In the genomic region with DNA sequence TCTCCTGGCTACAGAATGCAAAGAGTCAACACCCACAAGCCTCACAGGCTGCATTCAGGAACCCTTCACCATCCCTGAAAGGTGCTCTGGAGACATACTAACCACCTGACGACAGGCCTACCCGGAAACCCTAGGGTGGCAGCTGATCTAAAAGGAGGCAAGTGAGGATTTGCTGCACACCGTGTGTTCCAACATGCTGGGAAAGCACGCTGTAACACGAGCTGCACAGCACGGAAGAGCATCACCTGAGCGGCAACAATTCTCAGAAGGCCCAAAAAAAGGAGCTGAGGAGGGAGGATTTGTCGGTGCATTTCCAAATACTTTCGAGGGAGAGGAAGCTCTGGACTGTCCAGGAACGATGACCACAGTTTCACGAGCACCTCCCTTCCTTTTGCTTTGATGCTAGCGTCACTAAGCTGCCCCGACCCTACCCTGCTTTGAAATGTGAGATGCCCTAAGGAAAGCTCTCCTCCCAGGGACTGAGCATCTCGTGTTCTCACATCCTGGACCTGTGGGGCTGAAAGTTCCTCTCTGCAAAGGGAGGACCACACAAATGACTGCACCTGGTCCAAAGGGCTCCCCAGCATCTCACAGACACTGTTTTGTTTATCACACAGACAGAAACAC, we compare ENCODE assay signal across 21 cellular contexts.
DNase-seq lines count a peak whose midpoint lies in the region; ATAC-seq and TF ChIP-seq lines count a peak whose summit lies in the region.
"Had no signal": no experiment of that assay in that cellular context is flagged by ENCODE, and none has a peak within 500 bp of the region (broad histone marks: within the 10 kb centered on the region; RNA-seq: fewer than 3 reads in every experiment).

No MANE protein-coding gene starts in this region.

- H3K79me2 ChIP-seq in OCI-LY7 (ENCODE audit: insufficient read depth, low read depth, low read length), result no peaks in the 10 kb centered on the region

- H3K36me3 ChIP-seq in OCI-LY7 (ENCODE audit: insufficient read depth, low read length), result no peaks in the 10 kb centered on the region
- no peaks in the 10 kb centered on the region for H3K36me3 ChIP-seq in naive thymus-derived CD4-positive, alpha-beta T cell (ENCODE audit: control insufficient read depth in 2 of 3, insufficient read depth in 3 of 3, low read length in 3 of 3)
- H3K36me3 ChIP-seq: prostate gland had no signal

- BruUV-seq in OCI-LY7 (replicated peaks; lab: Mats Ljungman, UMichigan), result no TSS peak

- CTCF ChIA-PET in OCI-LY7 (lab: Charles Lee; ENCODE audit: unreplicated experiment), result interaction anchor here (0.9 kb wide), 1 partner anchor 11 kb away, joined by 3 read pairs; no protein-coding TSS in a partner anchor
- CTCF ChIA-PET in naive thymus-derived CD4-positive, alpha-beta T cell (lab: Charles Lee), result interaction anchor here (1.8 to 2.0 kb wide), 2 partner anchors 25 to 29 kb away, joined by 6 to 8 read pairs; no protein-coding TSS in a partner anchor

- peak overlapping the region in 5 of 9 donors; percentile 38 to 96 (median 92) for H3K27ac Mint-ChIP-seq in naive thymus-derived CD4-positive, alpha-beta T cell
- no peak overlapping the region for H3K27ac Mint-ChIP-seq in stimulated activated naive B cell treated with anti-CD40 and anti-IgM and Interleukin-4, amounts not matched to agents 10 μg/mL and 1 μg/mL and 100 μg/mL, for 72 hours

- no peaks in the 10 kb centered on the region for H3K9me3 ChIP-seq in OCI-LY7 (ENCODE audit: low read length)
- H3K9me3 ChIP-seq in naive thymus-derived CD4-positive, alpha-beta T cell (ENCODE audit: control insufficient read depth in 2 of 3, low read length in 3 of 3), result no peaks in the 10 kb centered on the region
- H3K9me3 ChIP-seq: prostate gland had no signal

- no peaks in the 10 kb centered on the region for H4K20me1 ChIP-seq in OCI-LY7 (ENCODE audit: insufficient read depth, low read length)

- H3K4me2 ChIP-seq in OCI-LY7 (ENCODE audit: low read length), result 0 out of 2 replicates have a peak overlapping the region, but pooled peaks have one; percentile 76

- ATAC-seq in naive thymus-derived CD4-positive, alpha-beta T cell, result no peak
- ATAC-seq in GM19463 (IDR thresholded peaks at IDR 0.05; ENCODE audit: unreplicated experiment), result no peak
- no peak for ATAC-seq in stimulated activated naive B cell treated with anti-CD40 and anti-IgM and Interleukin-4, amounts not matched to agents 10 μg/mL and 1 μg/mL and 100 μg/mL, for 72 hours (replicated peaks)
- ATAC-seq: K562 had no signal

- no peak overlapping the region for H3K4me3 ChIP-seq in OCI-LY7 (ENCODE audit: low read depth, low read length, poor library complexity, severe bottlenecking)
- H3K4me3 ChIP-seq in naive thymus-derived CD4-positive, alpha-beta T cell (ENCODE audit: low read length), result no peak overlapping the region
- H3K4me3 ChIP-seq: dorsolateral prefrontal cortex, K562, prostate gland had no signal

- peaks cover 0 to 3% (median 0%) of the 10 kb centered on the region in 5 donors for H3K36me3 Mint-ChIP-seq in naive thymus-derived CD4-positive, alpha-beta T cell
- peaks cover 0 to 13% of the 10 kb centered on the region in 2 donors for H3K36me3 Mint-ChIP-seq in stimulated activated naive B cell treated with anti-CD40 and anti-IgM and Interleukin-4, amounts not matched to agents 10 μg/mL and 1 μg/mL and 100 μg/mL, for 72 hours

- intact Hi-C loops in OCI-LY7 (cut with micrococcal nuclease; ENCODE audit: unreplicated experiment), result no loop called here
- intact Hi-C loops in naive thymus-derived CD4-positive, alpha-beta T cell (cut with micrococcal nuclease), result loop anchor here in 1 of 2 donors (5.0 kb wide), 1 partner anchor 1155 kb away; no protein-coding TSS in a partner anchor

- no peaks in the 10 kb centered on the region for H3K9me2 ChIP-seq in OCI-LY7 (ENCODE audit: insufficient read depth, low read length)

- H3K9me3 Mint-ChIP-seq in naive thymus-derived CD4-positive, alpha-beta T cell, result no peaks in the 10 kb centered on the region
- no peaks in the 10 kb centered on the region for H3K9me3 Mint-ChIP-seq in stimulated activated naive B cell treated with anti-CD40 and anti-IgM and Interleukin-4, amounts not matched to agents 10 μg/mL and 1 μg/mL and 100 μg/mL, for 72 hours
- H3K9me3 Mint-ChIP-seq: CD8-positive, alpha-beta memory T cell had no signal

- H3K27me3 Mint-ChIP-seq in naive thymus-derived CD4-positive, alpha-beta T cell, result no peaks in the 10 kb centered on the region
- H3K27me3 Mint-ChIP-seq in stimulated activated naive B cell treated with anti-CD40 and anti-IgM and Interleukin-4, amounts not matched to agents 10 μg/mL and 1 μg/mL and 100 μg/mL, for 72 hours, result no peaks in the 10 kb centered on the region

- H3K4me1 Mint-ChIP-seq in naive thymus-derived CD4-positive, alpha-beta T cell, result peaks cover 29 to 57% (median 47%) of the 10 kb centered on the region in 7 donors
- peaks cover 17 to 38% of the 10 kb centered on the region in 2 donors for H3K4me1 Mint-ChIP-seq in stimulated activated naive B cell treated with anti-CD40 and anti-IgM and Interleukin-4, amounts not matched to agents 10 μg/mL and 1 μg/mL and 100 μg/mL, for 72 hours

- no peak for TF ChIP-seq CTCF in OCI-LY7 (conservative IDR thresholded peaks at IDR 0.05; ENCODE audit: low read length)

- peaks cover 33% of the 10 kb centered on the region for H3K4me1 ChIP-seq in OCI-LY7 (ENCODE audit: insufficient read depth, low read length, poor library complexity, severe bottlenecking)
- peaks cover 23 to 34% of the 10 kb centered on the region in 2 donors for H3K4me1 ChIP-seq in naive thymus-derived CD4-positive, alpha-beta T cell (ENCODE audit: control insufficient read depth in 2 of 2, insufficient read depth in 2 of 2, low read length in 2 of 2)
- H3K4me1 ChIP-seq: prostate gland had no signal

- H2AFZ ChIP-seq in OCI-LY7 (ENCODE audit: low read length), result no peak overlapping the region

- no peak overlapping the region for H3K27ac ChIP-seq in OCI-LY7 (ENCODE audit: low read depth, low read length, poor library complexity, severe bottlenecking)
- no peak overlapping the region for H3K27ac ChIP-seq in naive thymus-derived CD4-positive, alpha-beta T cell (ENCODE audit: low read depth, low read length)
- H3K27ac ChIP-seq: dorsolateral prefrontal cortex, prostate gland had no signal

- no peaks in the 10 kb centered on the region for H3K27me3 ChIP-seq in naive thymus-derived CD4-positive, alpha-beta T cell (ENCODE audit: control insufficient read depth in 2 of 2, insufficient read depth in 2 of 2, low read length in 2 of 2)
- H3K27me3 ChIP-seq: dorsolateral prefrontal cortex had no signal

- POLR2A ChIA-PET in OCI-LY7 (lab: Charles Lee), result no interaction called here
- POLR2A ChIA-PET in naive thymus-derived CD4-positive, alpha-beta T cell (lab: Charles Lee), result no interaction called here

- H3K4me3 Mint-ChIP-seq in naive thymus-derived CD4-positive, alpha-beta T cell, result peak overlapping the region in 1 of 10 donors; percentile 14
- H3K4me3 Mint-ChIP-seq in stimulated activated naive B cell treated with anti-CD40 and anti-IgM and Interleukin-4, amounts not matched to agents 10 μg/mL and 1 μg/mL and 100 μg/mL, for 72 hours, result no peak overlapping the region

- DNase-seq in NCI-H1436 (lab: John Stamatoyannopoulos, UW) (peak; percentile 7), NCI-H1436 treated with DMSO at 0.1 percent for 48 hours (lab: John Stamatoyannopoulos, UW) (no peak), NCI-H128 (lab: John Stamatoyannopoulos, UW; ENCODE audit: unreplicated experiment) (peak; percentile 55), OCI-LY7 (ENCODE audit: low spot score) (no peak), NCI-H1694 treated with DMSO at 0.1 percent for 48 hours (lab: John Stamatoyannopoulos, UW) (no peak)
- no peak for DNase-seq in naive thymus-derived CD4-positive, alpha-beta T cell
- DNase-seq in stimulated activated naive B cell treated with anti-CD40 and anti-IgM and Interleukin-4, amounts not matched to agents 10 μg/mL and 1 μg/mL and 100 μg/mL, for 72 hours, result no peak
- DNase-seq: activated CD4-positive, alpha-beta T cell treated with anti-CD3 and anti-CD28 coated beads, Interleukin-2, amount 50 U/mL, for 4 hours; activated effector memory CD4-positive, alpha-beta T cell treated with anti-CD3 and anti-CD28 coated beads, Interleukin-2, amount 50 U/mL, for 16 hours; AML-193; CD8-positive, alpha-beta memory T cell; cerebellar nuclear complex; dorsolateral prefrontal cortex; GDM1; GOT3; head of caudate nucleus; NCI-H1930; NCI-H526 treated with DMSO at 0.1 percent for 48 hours had no signal

Comparison
In these comparisons a context has a peak if more than half of its experiments do, and no peak if none do; other contexts are left out.
1. DNase-seq: peak in NCI-H1436 (single experiment) and NCI-H128 (single experiment); none in NCI-H1436 treated with DMSO at 0.1 percent for 48 hours (single experiment), OCI-LY7 (single experiment), naive thymus-derived CD4-positive, alpha-beta T cell (0 of 9), stimulated activated naive B cell treated with anti-CD40 and anti-IgM and Interleukin-4, amounts not matched to agents 10 μg/mL and 1 μg/mL and 100 μg/mL, for 72 hours (single experiment) and NCI-H1694 treated with DMSO at 0.1 percent for 48 hours (single experiment).